In the genomic region with DNA sequence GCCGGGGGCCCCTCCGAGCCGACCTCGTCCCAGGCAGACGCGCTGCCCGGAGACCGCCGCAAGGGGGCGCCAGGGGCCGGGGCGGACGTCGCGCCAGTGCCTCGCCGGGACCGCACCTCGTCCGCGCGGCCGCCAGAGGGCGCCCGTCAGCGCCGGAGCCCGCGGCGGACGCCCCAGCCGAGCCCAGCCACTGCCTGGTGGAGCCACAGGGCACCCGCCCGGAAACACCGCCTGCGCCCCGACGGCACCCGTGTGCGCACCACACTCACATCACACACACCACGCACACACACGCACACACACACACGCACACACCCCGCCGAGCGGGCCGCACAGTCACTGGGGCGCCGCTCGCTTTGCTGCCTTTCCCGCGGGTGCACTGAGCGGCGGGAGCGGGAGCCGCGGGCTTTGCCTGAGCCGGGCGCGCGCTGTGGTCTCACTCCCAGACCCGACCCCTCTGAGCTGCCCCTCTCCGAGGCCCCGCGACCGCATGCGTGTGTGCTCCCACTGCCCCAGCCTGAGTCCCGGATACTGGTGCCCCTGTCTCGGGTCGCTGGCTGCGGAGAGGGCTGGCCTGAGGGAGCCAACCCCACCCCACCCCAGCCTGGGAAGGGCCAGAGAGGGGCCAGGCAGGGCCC, we compare ENCODE assay signal across 8 cellular contexts.
DNase-seq lines count a peak whose midpoint lies in the region; ATAC-seq lines count a peak whose summit lies in the region.

No MANE protein-coding gene starts in this region.

- ATAC-seq in GM18858 (IDR thresholded peaks at IDR 0.05; ENCODE audit: unreplicated experiment) = peak; percentile 70
- ATAC-seq in HG03039 (IDR thresholded peaks at IDR 0.05; ENCODE audit: unreplicated experiment) = peak; percentile 63
- ATAC-seq in left cardiac atrium = peak; percentile 95 to 97

- intact Hi-C loops in left cardiac atrium (cut with DNase I) (loop anchor here (5.0 kb wide), 2 partner anchors 79 to 749 kb away; no protein-coding TSS in a partner anchor), posterior vena cava (cut with DNase I) (no loop called here)

- DNase-seq in AG08395 (ENCODE audit: low spot score) (peak; percentile 88), NCI-H748 (lab: John Stamatoyannopoulos, UW; ENCODE audit: unreplicated experiment) (peak; percentile 67), left cardiac atrium (peak; percentile 73), posterior vena cava (ENCODE audit: low spot score) (peak; percentile 87), mesenteric fat pad (ENCODE audit: low spot score) (no peak)
- peak; percentile 51 for DNase-seq in activated naive CD4-positive, alpha-beta T cell treated with Interleukin-2 at 50 U/mL for 16 hours

Comparison
In these comparisons a context has a peak if more than half of its experiments do, and no peak if none do; other contexts are left out.
1. intact Hi-C loops: an anchor here in left cardiac atrium (5.0 kb wide); none called in posterior vena cava.